In genomic region chr5:142011572-142012185, GRCh38 we compare ENCODE assay signal across 9 cellular contexts. TPM values are rescaled to one million over a fixed set of nuclear protein-coding genes. Genes with fewer than 3 reads are reported as not detected.
DNase-seq lines count a peak whose midpoint lies in the region; ATAC-seq, FAIRE-seq and TF ChIP-seq lines count a peak whose summit lies in the region.
"Had no signal": no experiment of that assay in that cellular context is flagged by ENCODE, and none has a peak within 500 bp of the region (broad histone marks: within the 10 kb centered on the region; RNA-seq: fewer than 3 reads in every experiment).

No MANE protein-coding gene starts in this region.

- peaks cover 26% of the 10 kb centered on the region for H3K36me3 Mint-ChIP-seq in T-helper 1 cell treated with Interleukin-12 subunit alpha and Interleukin-12 subunit beta and Interleukin-4 antibody, amounts not matched to agents 30 μg/mL and 1 μg/mL, for 36 hours (ENCODE audit: low read depth)
- peaks cover 32% of the 10 kb centered on the region for H3K36me3 Mint-ChIP-seq in activated naive CD8-positive, alpha-beta T cell treated with anti-CD3 and anti-CD28 coated beads, Interleukin-2, amount 50 U/mL, for 24 hours (ENCODE audit: low read depth)

- peak overlapping the region; percentile 79 for H3K27ac Mint-ChIP-seq in T-helper 1 cell treated with Interleukin-12 subunit alpha and Interleukin-12 subunit beta and Interleukin-4 antibody, amounts not matched to agents 30 μg/mL and 1 μg/mL, for 36 hours
- peak overlapping the region; percentile 84 for H3K27ac Mint-ChIP-seq in activated naive CD8-positive, alpha-beta T cell treated with anti-CD3 and anti-CD28 coated beads, Interleukin-2, amount 50 U/mL, for 24 hours

- H3K27ac ChIP-seq in kidney (ENCODE audit: low read depth in 2 of 2, low read length in 2 of 2), result peak overlapping the region; percentile 85 to 89
- peak overlapping the region; percentile 74 for H3K27ac ChIP-seq in subcutaneous abdominal adipose tissue (ENCODE audit: low read depth, low read length)

- H3K9me3 Mint-ChIP-seq in T-helper 1 cell treated with Interleukin-12 subunit alpha and Interleukin-12 subunit beta and Interleukin-4 antibody, amounts not matched to agents 30 μg/mL and 1 μg/mL, for 36 hours, result no peaks in the 10 kb centered on the region
- H3K9me3 Mint-ChIP-seq in activated naive CD8-positive, alpha-beta T cell treated with anti-CD3 and anti-CD28 coated beads, Interleukin-2, amount 50 U/mL, for 24 hours, result no peaks in the 10 kb centered on the region

- H3K9me3 ChIP-seq in kidney (ENCODE audit: control insufficient read depth in 1 of 2, low read length in 2 of 2) (no peaks in the 10 kb centered on the region), subcutaneous abdominal adipose tissue (ENCODE audit: control insufficient read depth in 5 of 5, low read length in 5 of 5) (no peaks in the 10 kb centered on the region)

- H3K4me3 ChIP-seq in kidney (ENCODE audit: low read length in 2 of 2) (peak overlapping the region; percentile 88 to 94), subcutaneous abdominal adipose tissue (ENCODE audit: low read depth in 1 of 5, low read length in 5 of 5) (peak overlapping the region; percentile 72 to 93 (median 78))

- no peak for TF ChIP-seq CTCF in kidney (IDR thresholded peaks at IDR 0.05; ENCODE audit: borderline replicate concordance, extremely low read depth, insufficient read depth)

- DNase-seq in T-helper 1 cell (no peak), kidney (no peak), GM19239 (ENCODE audit: insufficient read length, low spot score) (no peak)
- DNase-seq in activated naive CD8-positive, alpha-beta T cell treated with anti-CD3 and anti-CD28 coated beads, Interleukin-2, amount 50 U/mL, for 24 hours, result peak; percentile 30

- peaks cover 66% of the 10 kb centered on the region for H3K4me1 Mint-ChIP-seq in T-helper 1 cell treated with Interleukin-12 subunit alpha and Interleukin-12 subunit beta and Interleukin-4 antibody, amounts not matched to agents 30 μg/mL and 1 μg/mL, for 36 hours (ENCODE audit: low read depth)
- peaks cover 82% of the 10 kb centered on the region for H3K4me1 Mint-ChIP-seq in activated naive CD8-positive, alpha-beta T cell treated with anti-CD3 and anti-CD28 coated beads, Interleukin-2, amount 50 U/mL, for 24 hours

- H3K27me3 Mint-ChIP-seq in T-helper 1 cell treated with Interleukin-12 subunit alpha and Interleukin-12 subunit beta and Interleukin-4 antibody, amounts not matched to agents 30 μg/mL and 1 μg/mL, for 36 hours (ENCODE audit: low read depth), result no peaks in the 10 kb centered on the region
- peaks cover 3% of the 10 kb centered on the region for H3K27me3 Mint-ChIP-seq in activated naive CD8-positive, alpha-beta T cell treated with anti-CD3 and anti-CD28 coated beads, Interleukin-2, amount 50 U/mL, for 24 hours

- peaks cover 5 to 10% of the 10 kb centered on the region in 2 donors for H3K36me3 ChIP-seq in kidney (ENCODE audit: control insufficient read depth in 1 of 2, insufficient read depth in 2 of 2, low read length in 2 of 2)
- peaks cover 0 to 16% (median 6%) of the 10 kb centered on the region in 5 donors for H3K36me3 ChIP-seq in subcutaneous abdominal adipose tissue (ENCODE audit: control insufficient read depth in 5 of 5, insufficient read depth in 5 of 5, low read length in 5 of 5)

- H3K4me1 ChIP-seq in kidney (ENCODE audit: control insufficient read depth in 1 of 2, insufficient read depth in 1 of 2, low read depth in 1 of 2, low read length in 2 of 2) (peaks cover 20 to 28% of the 10 kb centered on the region in 2 donors), subcutaneous abdominal adipose tissue (ENCODE audit: control insufficient read depth in 5 of 5, insufficient read depth in 5 of 5, low read length in 5 of 5) (peaks cover 2 to 44% (median 28%) of the 10 kb centered on the region in 5 donors)

- peak overlapping the region; percentile 81 for H3K4me3 Mint-ChIP-seq in T-helper 1 cell treated with Interleukin-12 subunit alpha and Interleukin-12 subunit beta and Interleukin-4 antibody, amounts not matched to agents 30 μg/mL and 1 μg/mL, for 36 hours
- H3K4me3 Mint-ChIP-seq in activated naive CD8-positive, alpha-beta T cell treated with anti-CD3 and anti-CD28 coated beads, Interleukin-2, amount 50 U/mL, for 24 hours, result peak overlapping the region; percentile 87

- H3K27me3 ChIP-seq in subcutaneous abdominal adipose tissue (ENCODE audit: control insufficient read depth in 5 of 5, insufficient read depth in 4 of 5, low read length in 5 of 5), result no peaks in the 10 kb centered on the region

- no peak for ATAC-seq in activated naive CD8-positive, alpha-beta T cell treated with anti-CD3 and anti-CD28 coated beads, Interleukin-2, amount 50 U/mL, for 24 hours
- ATAC-seq in GM21528 (IDR thresholded peaks at IDR 0.05; ENCODE audit: low FRiP score, unreplicated experiment) (no peak), GM21423 (IDR thresholded peaks at IDR 0.05; ENCODE audit: unreplicated experiment) (no peak)

- FAIRE-seq in kidney (lab: Jason Lieb, UNC) (no peak), GM19239 (lab: Jason Lieb, UNC) (no peak)
- FAIRE-seq: A204.1 had no signal

- intact Hi-C loops in kidney (cut with DNase I), result no loop called here

- H3K9ac ChIP-seq in kidney (ENCODE audit: low read length in 2 of 2) (peak overlapping the region in 1 of 2 donors; percentile 94), subcutaneous abdominal adipose tissue (ENCODE audit: low read length in 5 of 5) (peak overlapping the region in 3 of 5 donors; percentile 31 to 91 (median 81))

RNA-seq across cellular contexts. Expression of gene GNPDA1, which starts 1.1 kb away (rescaled TPM):
- total RNA-seq in kidney, result 30.1 TPM
- polyA plus RNA-seq in kidney (ENCODE audit: insufficient read depth, low read depth, low replicate concordance), result 76.6 TPM

RNA-seq across cellular contexts. Expression of gene RNF14, which starts 42.8 kb away (rescaled TPM):
- 69.3 TPM for total RNA-seq in kidney
- polyA plus RNA-seq in kidney (ENCODE audit: insufficient read depth, low read depth, low replicate concordance), result 53.5 TPM

RNA-seq across cellular contexts. Expression of gene PCDH12, which starts 53.7 kb away (rescaled TPM):
- 14.1 TPM for total RNA-seq in kidney
- 7.4 TPM for polyA plus RNA-seq in kidney (ENCODE audit: insufficient read depth, low read depth, low replicate concordance)
